19 cellular contexts compared by ENCODE assay signal in genomic region chr1:218683224-218683623, GRCh38.
"Had no signal": no experiment of that assay in that cellular context is flagged by ENCODE, and none has a peak within 500 bp of the region (broad histone marks: within the 10 kb centered on the region; RNA-seq: fewer than 3 reads in every experiment).

No MANE protein-coding gene starts in this region.

- H3K36me3 Mint-ChIP-seq: natural killer cell had no signal

- H3K4me3 Mint-ChIP-seq: activated T-helper 17 cell treated with anti-CD3 and anti-CD28 coated beads, Interleukin-2, amount 50 U/mL, for 72 hours; endodermal cell; natural killer cell had no signal

- H3K4me1 Mint-ChIP-seq: activated T-helper 17 cell treated with anti-CD3 and anti-CD28 coated beads, Interleukin-2, amount 50 U/mL, for 72 hours; endodermal cell; natural killer cell had no signal

- H3K9me3 ChIP-seq: breast epithelium, neutrophil, right atrium auricular region, transverse colon had no signal

- H3K4me3 ChIP-seq: breast epithelium, dorsolateral prefrontal cortex, right atrium auricular region, transverse colon had no signal

- H3K27me3 ChIP-seq: breast epithelium, dorsolateral prefrontal cortex, neutrophil, right atrium auricular region, transverse colon had no signal

- ATAC-seq: activated T-helper 17 cell treated with anti-CD3 and anti-CD28 coated beads, Interleukin-2, amount 50 U/mL, for 72 hours; natural killer cell had no signal

- H3K27me3 Mint-ChIP-seq: activated T-helper 17 cell treated with anti-CD3 and anti-CD28 coated beads, Interleukin-2, amount 50 U/mL, for 72 hours had no signal

- DNase-seq: activated CD4-positive, CD25-positive, alpha-beta regulatory T cell treated with anti-CD3 and anti-CD28 coated beads, Interleukin-2, amount 50 U/mL, for 72 hours; activated naive CD4-positive, alpha-beta T cell treated with Interleukin-2 at 50 U/mL for 16 hours; activated T-cell treated with anti-CD3 and anti-CD28 coated beads for 4 hours; anterior cingulate cortex; cerebellar nuclear complex; dorsolateral prefrontal cortex; endodermal cell; mesenchymal stem cell; natural killer cell; small intestine; stimulated activated CD4-positive, alpha-beta T cell treated with anti-CD3 and anti-CD28 coated beads, Interleukin-4, amount 100 ng/mL, for 24 hours; stimulated activated naive CD4-positive, alpha-beta T cell treated with Interleukin-2 at 50 U/mL for 16 hours; substantia nigra; T1000; transverse colon had no signal

- H3K36me3 ChIP-seq: breast epithelium, neutrophil, right atrium auricular region, transverse colon had no signal

- H3K27ac Mint-ChIP-seq: activated T-helper 17 cell treated with anti-CD3 and anti-CD28 coated beads, Interleukin-2, amount 50 U/mL, for 72 hours; endodermal cell; natural killer cell had no signal

- H3K9me3 Mint-ChIP-seq: activated T-helper 17 cell treated with anti-CD3 and anti-CD28 coated beads, Interleukin-2, amount 50 U/mL, for 72 hours; endodermal cell had no signal

- H3K27ac ChIP-seq: breast epithelium, dorsolateral prefrontal cortex, neutrophil, right atrium auricular region, transverse colon had no signal

- H3K4me1 ChIP-seq: breast epithelium, right atrium auricular region, transverse colon had no signal
